ENCODE assay signal across 10 cellular contexts in the genomic region with DNA sequence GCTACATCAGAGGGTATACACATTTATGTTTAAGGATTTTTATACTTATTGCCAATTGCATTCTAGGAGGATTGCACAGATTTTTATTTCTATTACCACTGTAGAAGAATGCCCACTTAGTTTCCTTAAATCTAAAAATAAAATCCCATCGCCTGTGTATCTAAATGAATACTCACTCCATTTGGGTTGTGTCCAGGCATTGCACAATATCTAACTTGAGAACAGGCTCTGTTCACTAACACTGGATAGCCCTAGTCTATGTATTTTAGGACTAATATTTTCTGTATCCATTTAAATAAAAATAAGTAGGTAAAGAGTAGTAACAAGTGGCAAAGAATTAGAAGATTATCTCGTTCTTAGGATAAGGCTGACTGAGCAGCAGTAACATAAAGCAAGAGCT. TPM values are rescaled to one million over a fixed set of nuclear protein-coding genes. Genes with fewer than 3 reads are reported as not detected.
DNase-seq lines count a peak whose midpoint lies in the region; ATAC-seq, FAIRE-seq and TF ChIP-seq lines count a peak whose summit lies in the region.
"Had no signal": no experiment of that assay in that cellular context is flagged by ENCODE, and none has a peak within 500 bp of the region (broad histone marks: within the 10 kb centered on the region; RNA-seq: fewer than 3 reads in every experiment).

No MANE protein-coding gene starts in this region.

- peak in 1 of 4 donors; percentile 9 for ATAC-seq in pancreas
- ATAC-seq in HG02642 (IDR thresholded peaks at IDR 0.05; ENCODE audit: poor library complexity, unreplicated experiment): no peak

- H3K36me3 ChIP-seq in SJSA1 (no peaks in the 10 kb centered on the region), pancreas (no peaks in the 10 kb centered on the region)

- H3K4me1 ChIP-seq in SJSA1 (replicated peaks): peaks cover 26% of the 10 kb centered on the region
- peaks cover 31 to 49% (median 44%) of the 10 kb centered on the region in 3 donors for H3K4me1 ChIP-seq in pancreas

- intact Hi-C loops in pancreas (cut with DNase I): loop anchor here in 1 of 3 donors (5.0 kb wide), 1 partner anchor 41 kb away; no protein-coding TSS in a partner anchor

- FAIRE-seq in pancreas (lab: Jason Lieb, UNC): no peak

- TF ChIP-seq CTCF in fibroblast of pulmonary artery (IDR thresholded peaks at IDR 0.05; ENCODE audit: low read length, missing control alignments) (no peak), pancreas (IDR thresholded peaks at IDR 0.05) (no peak)

- 0 to 2% methylated on average over 2 of the region's 2 CpGs for WGBS in pancreas, 2 donors

- H3K9me3 ChIP-seq in SJSA1 (replicated peaks) (no peaks in the 10 kb centered on the region), pancreas (no peaks in the 10 kb centered on the region)

- peak overlapping the region; percentile 54 for H3K27ac ChIP-seq in SJSA1
- peak overlapping the region in 3 of 4 donors; percentile 25 to 66 (median 56) for H3K27ac ChIP-seq in pancreas
- H3K27ac ChIP-seq: VCaP had no signal

- H3K27me3 ChIP-seq in SJSA1 (replicated peaks) (no peaks in the 10 kb centered on the region), pancreas (no peaks in the 10 kb centered on the region)

- H3K4me3 ChIP-seq in SJSA1: no peak overlapping the region
- no peak overlapping the region for H3K4me3 ChIP-seq in fibroblast of pulmonary artery (replicated peaks; ENCODE audit: low read depth, low read length)
- no peak overlapping the region for H3K4me3 ChIP-seq in pancreas

- DNase-seq in AG20443 (ENCODE audit: low spot score) (peak; percentile 61), SJSA1 (ENCODE audit: low read depth in 1 of 2, low spot score in 2 of 2) (no peak), fibroblast of pulmonary artery (ENCODE audit: low read depth) (peak; percentile 89), pancreas (peak in 3 of 6 donors; percentile 49 to 80 (median 51)), amygdala (lab: John Stamatoyannopoulos, UW) (no peak), cerebellar nuclear complex (lab: John Stamatoyannopoulos, UW) (no peak)
- DNase-seq in activated naive CD4-positive, alpha-beta T cell treated with Interleukin-2 at 50 U/mL for 16 hours: no peak
- DNase-seq: MM.1S had no signal

RNA-seq across cellular contexts. Expression of a gene that starts 4.1 kb away (rescaled TPM):
- not detected in 2 replicates for total RNA-seq in SJSA1 (2014; rRNA removed; shearing (Covaris generic))
- 10 to 100 TPM in 4 of 6 donors, 1 to 10 TPM in 2; 9.3 to 18.5 (median 11.7) TPM for total RNA-seq in pancreas
- 10 to 100 TPM; 19.4 to 23.3 TPM for polyA plus RNA-seq in pancreas

RNA-seq across cellular contexts. Expression of a gene that starts 10.3 kb away (rescaled TPM):
- not detected in 2 replicates for total RNA-seq in SJSA1 (2014; rRNA removed; shearing (Covaris generic))
- total RNA-seq in pancreas: under 1 TPM in 5 of 6 donors, not detected in 1; 0.32 to 0.86 (median 0.61) TPM
- polyA plus RNA-seq in pancreas: 1 to 10 TPM in 1 of 2 donors, under 1 TPM in 1; 0.85 to 1.5 TPM

RNA-seq across cellular contexts. Expression of a gene that starts 11.2 kb away (rescaled TPM):
- 0.97 and 3.1 TPM in 2 replicates for total RNA-seq in SJSA1 (2014; rRNA removed; shearing (Covaris generic))
- total RNA-seq in pancreas: 10 to 100 TPM in 4 of 6 donors, 1 to 10 TPM in 2; 7.2 to 66.6 (median 16.3) TPM
- 10 to 100 TPM; 36.1 to 81.8 TPM for polyA plus RNA-seq in pancreas

RNA-seq across cellular contexts. Expression of a gene that starts 14.3 kb away (rescaled TPM):
- total RNA-seq in SJSA1 (2014; rRNA removed; shearing (Covaris generic)): 8.4 and 10.3 TPM in 2 replicates
- 10 to 100 TPM in 1 of 6 donors, 1 to 10 TPM in 5; 3.8 to 11.3 (median 5.9) TPM for total RNA-seq in pancreas
- 1 to 10 TPM; 3.1 to 4.2 TPM for polyA plus RNA-seq in pancreas

RNA-seq across cellular contexts. Expression of a gene that starts 43.5 kb away (rescaled TPM):
- 1.7 and 8.6 TPM in 2 replicates for total RNA-seq in SJSA1 (2014; rRNA removed; shearing (Covaris generic))
- 10 to 100 TPM; 14.3 to 24.9 (median 16.0) TPM for total RNA-seq in pancreas
- polyA plus RNA-seq in pancreas: 10 to 100 TPM; 25.0 to 26.9 TPM

Comparison
In these comparisons a context has a peak if more than half of its experiments do, and no peak if none do; other contexts are left out.
1. DNase-seq: peak in AG20443 (single experiment) and fibroblast of pulmonary artery (single experiment); none in SJSA1 (0 of 2), amygdala (0 of 56), activated naive CD4-positive, alpha-beta T cell treated with Interleukin-2 at 50 U/mL for 16 hours (single experiment) and cerebellar nuclear complex (0 of 2).
2. RNA of a gene that starts 4.1 kb away (total RNA-seq): 9.3 to 18.5 TPM in pancreas; not detected in SJSA1; every median in the first group is over 10 times any median in the second.